ENCODE assay signal across 11 cellular contexts in genomic region chr5:139181835-139182452, GRCh38. TPM values are rescaled to one million over a fixed set of nuclear protein-coding genes. Genes with fewer than 3 reads are reported as not detected.
A peak's percentile ranks its signal among the peaks of the same experiment; 100 is the strongest.
DNase-seq lines count a peak whose midpoint lies in the region; ATAC-seq, FAIRE-seq and TF ChIP-seq lines count a peak whose summit lies in the region.
"Had no signal": no experiment of that assay in that cellular context is flagged by ENCODE, and none has a peak within 500 bp of the region (broad histone marks: within the 10 kb centered on the region; RNA-seq: fewer than 3 reads in every experiment).

No MANE protein-coding gene starts in this region.

- SMC1A ChIA-PET in GM12878 (lab: Charles Lee; ENCODE audit: uncharacterized antibody, unreplicated experiment) = interaction anchor here (0.6 to 1.0 kb wide), 5 partner anchors 10 to 69 kb away, joined by 3 to 4 read pairs (median 3); partner anchors contain the start of gene SIL1

- no peak for TF ChIP-seq EP300 in GM12878 (IDR thresholded peaks at IDR 0.05; ENCODE audit: borderline replicate concordance in 1 of 2, control insufficient read depth in 1 of 2, low read depth in 2 of 2, low read length in 2 of 2)
- no peak for TF ChIP-seq EP300 in tibial nerve (IDR thresholded peaks at IDR 0.05)

- H3K4me1 ChIP-seq in A673 (ENCODE audit: insufficient read depth, low read length, poor library complexity, severe bottlenecking) = peaks cover 58% of the 10 kb centered on the region
- H3K4me1 ChIP-seq in HEK293 (ENCODE audit: control insufficient read depth, insufficient read depth, low read length) = peaks cover 46% of the 10 kb centered on the region
- peaks cover 55% of the 10 kb centered on the region for H3K4me1 ChIP-seq in GM12878 (ENCODE audit: control insufficient read depth, insufficient read depth, low read length)
- H3K4me1 ChIP-seq in left lung = peaks cover 17 to 47% of the 10 kb centered on the region in 2 donors
- H3K4me1 ChIP-seq in tibial nerve = peaks cover 0 to 65% (median 44%) of the 10 kb centered on the region in 4 donors
- H3K4me1 ChIP-seq in SJCRH30 = no peaks in the 10 kb centered on the region

- no peaks in the 10 kb centered on the region for H3K36me3 ChIP-seq in A673 (ENCODE audit: insufficient read depth, low read length, poor library complexity, severe bottlenecking)
- H3K36me3 ChIP-seq in HEK293 (ENCODE audit: control insufficient read depth in 2 of 2, insufficient read depth in 1 of 2, low read length in 2 of 2) = no peaks in the 10 kb centered on the region
- H3K36me3 ChIP-seq in GM12878 (ENCODE audit: control insufficient read depth in 2 of 2, insufficient read depth in 2 of 2, low read length in 1 of 2) = no peaks in the 10 kb centered on the region; a peak in 1 of 4 replicates
- no peaks in the 10 kb centered on the region for H3K36me3 ChIP-seq in left lung
- H3K36me3 ChIP-seq in tibial nerve = peaks cover 0 to under 1% (median 0%) of the 10 kb centered on the region in 3 donors
- no peaks in the 10 kb centered on the region for H3K36me3 ChIP-seq in SJCRH30

- H3K27ac ChIP-seq in A673 (ENCODE audit: low read depth, low read length, poor library complexity, severe bottlenecking) (peak overlapping the region; percentile 62), HEK293 (ENCODE audit: extremely low read depth, low read depth, low read length) (peak overlapping the region; percentile 11; the same call in 1 of the 2 replicates), GM12878 (ENCODE audit: control insufficient read depth, insufficient read depth) (peak overlapping the region; percentile 65), left lung (peak overlapping the region in 1 of 2 donors; percentile 4), tibial nerve (peak overlapping the region in 1 of 4 donors; percentile 79), SJCRH30 (no peak overlapping the region)

- ATAC-seq in GM12878 = no peak
- ATAC-seq in left lung = peak; percentile 35
- ATAC-seq in HG03469 (IDR thresholded peaks at IDR 0.05; ENCODE audit: unreplicated experiment) = no peak

- TF ChIP-seq POLR2A in GM12878 (IDR thresholded peaks at IDR 0.05; ENCODE audit: low read depth, low read length) (no peak), tibial nerve (IDR thresholded peaks at IDR 0.05) (no peak)

- no TSS peak for BruUV-seq in A673 (replicated peaks; lab: Mats Ljungman, UMichigan)
- no TSS peak for BruUV-seq in GM12878 (replicated peaks; lab: Mats Ljungman, UMichigan)

- 0 out of 2 replicates have a peak overlapping the region, but pooled peaks have one; percentile 4 for H3K9ac ChIP-seq in GM12878 (ENCODE audit: control insufficient read depth, insufficient read depth, low read length)

- CTCF ChIA-PET in A673 (lab: Charles Lee) (no interaction called here), HEK293 (lab: Yijun Ruan, JAX) (no interaction called here), GM12878 (lab: Yijun Ruan, JAX) (interaction anchor here (0.7 to 1.3 kb wide), 3 partner anchors 12 to 69 kb away, joined by 3 to 5 read pairs (median 3); no protein-coding TSS in a partner anchor)

- FAIRE-seq in GM12878 (lab: Jason Lieb, UNC) = no peak

- DNase-seq in A673 (ENCODE audit: low spot score) (peak; percentile 41), GM12878 (ENCODE audit: low read depth, low spot score) (no peak), left lung (no peak), tibial nerve (ENCODE audit: low spot score in 2 of 2) (no peak), D341Med (ENCODE audit: low spot score) (no peak), SJCRH30 (no peak)
- DNase-seq: activated effector memory CD4-positive, alpha-beta T cell treated with Interleukin-2 at 50 U/mL for 16 hours; naive B cell; NCI-H2171 had no signal

- H3K79me2 ChIP-seq in GM12878 (ENCODE audit: control insufficient read depth, insufficient read depth, low read length) = peaks cover 39% of the 10 kb centered on the region

- H3K4me2 ChIP-seq in GM12878 (ENCODE audit: control insufficient read depth, insufficient read depth) = peak overlapping the region; percentile 42; the same call in 1 of the 2 replicates

- TF ChIP-seq CTCF in A673 (conservative IDR thresholded peaks at IDR 0.05; ENCODE audit: low read depth, low read length) (no peak), HEK293 (tag by site-specific recombination; IDR thresholded peaks at IDR 0.05) (no peak), GM12878 (IDR thresholded peaks at IDR 0.05 in 2 of 3, conservative IDR thresholded peaks at IDR 0.05 in 1 of 3; ENCODE audit: control insufficient read depth in 2 of 3, extremely low read depth in 1 of 3, insufficient read depth in 1 of 3, low read depth in 3 of 3, low read length in 3 of 3) (no peak), left lung (IDR thresholded peaks at IDR 0.05) (no peak), tibial nerve (IDR thresholded peaks at IDR 0.05) (no peak)

- H3K9me3 ChIP-seq in A673 (ENCODE audit: low read depth, low read length, poor library complexity, severe bottlenecking) (no peaks in the 10 kb centered on the region), HEK293 (ENCODE audit: control insufficient read depth, insufficient read depth, low read depth, low read length) (no peaks in the 10 kb centered on the region), GM12878 (replicated peaks; ENCODE audit: control insufficient read depth, insufficient read depth, low read length) (no peaks in the 10 kb centered on the region), left lung (no peaks in the 10 kb centered on the region), tibial nerve (no peaks in the 10 kb centered on the region), SJCRH30 (replicated peaks) (no peaks in the 10 kb centered on the region)

- RAD21 ChIA-PET in GM12878 (lab: Charles Lee; ENCODE audit: unreplicated experiment) = interaction anchor here (1.5 kb wide), 1 partner anchor 17 kb away, joined by 10 read pairs; the partner anchor contains the start of gene SIL1

- no peaks in the 10 kb centered on the region for H4K20me1 ChIP-seq in GM12878 (ENCODE audit: control insufficient read depth, insufficient read depth)

- H2AFZ ChIP-seq in GM12878 (ENCODE audit: control insufficient read depth, low read depth, low read length) = no peak overlapping the region

- intact Hi-C loops in A673 (cut with micrococcal nuclease; ENCODE audit: unreplicated experiment) = loop anchor here (1.0 kb wide), 1 partner anchor 80 kb away; no protein-coding TSS in a partner anchor
- intact Hi-C loops in GM12878 (cut with micrococcal nuclease; ENCODE audit: unreplicated experiment) = no loop called here
- intact Hi-C loops in left lung (cut with DNase I) = no loop called here

- POLR2A ChIA-PET in A673 (lab: Charles Lee; ENCODE audit: low non-redundant PET) = interaction anchor here (0.6 kb wide), 1 partner anchor 411 kb away, joined by 5 read pairs; no protein-coding TSS in a partner anchor
- POLR2A ChIA-PET in HEK293 (lab: Yijun Ruan, JAX) = no interaction called here
- POLR2A ChIA-PET in GM12878 (lab: Charles Lee) = interaction anchor here (0.5 to 1.6 kb wide), 3 partner anchors 11 to 131 kb away, joined by 5 to 6 read pairs (median 6); partner anchors contain the start of gene SIL1

- 70% methylated on average over 8 of the region's 8 CpGs for WGBS in GM12878 (ENCODE audit: insufficient coverage, insufficient replicate concordance, low lambda C conversion rate, missing lambda C conversion rate)
- 28 to 40% methylated on average over 8 of the region's 8 CpGs for WGBS in tibial nerve, 2 donors

- no peak overlapping the region for H3K4me3 ChIP-seq in A673 (ENCODE audit: low read depth, low read length, poor library complexity, severe bottlenecking)
- H3K4me3 ChIP-seq in HEK293 (ENCODE audit: low read depth, low read length) = no peak overlapping the region
- H3K4me3 ChIP-seq in GM12878 = no peak overlapping the region
- no peak overlapping the region for H3K4me3 ChIP-seq in left lung
- no peak overlapping the region for H3K4me3 ChIP-seq in tibial nerve
- no peak overlapping the region for H3K4me3 ChIP-seq in SJCRH30

- in situ Hi-C loops in GM12878 (cut with MboI) = no loop called here

- H3K27me3 ChIP-seq in A673 (replicated peaks; ENCODE audit: insufficient read depth, low read depth, low read length, poor library complexity) = no peaks in the 10 kb centered on the region
- H3K27me3 ChIP-seq in GM12878 (replicated peaks in 1 of 2; ENCODE audit: control insufficient read depth in 2 of 2, insufficient read depth in 2 of 2, low read length in 1 of 2) = no peaks in the 10 kb centered on the region
- H3K27me3 ChIP-seq in left lung = no peaks in the 10 kb centered on the region
- H3K27me3 ChIP-seq in tibial nerve = no peaks in the 10 kb centered on the region
- H3K27me3 ChIP-seq in SJCRH30 = no peaks in the 10 kb centered on the region

- TF ChIP-seq RAD21 in GM12878 (IDR thresholded peaks at IDR 0.05; ENCODE audit: insufficient read depth, low read depth, low read length) = no peak

TF ChIP-seq in HEK293, 187 proteins besides CTCF, POLR2A, EP300 and RAD21 (continues in another document):
- TF ChIP-seq ZNF211 (tag by site-specific recombination; IDR thresholded peaks at IDR 0.05; ENCODE audit: low read depth) = no peak
- no peak for TF ChIP-seq ZNF394 (tag by site-specific recombination; IDR thresholded peaks at IDR 0.05; ENCODE audit: borderline replicate concordance)
- TF ChIP-seq ZNF792 (tag by site-specific recombination; IDR thresholded peaks at IDR 0.05) = no peak

TF ChIP-seq in GM12878, 131 proteins besides CTCF, POLR2A, EP300 and RAD21:
- TF ChIP-seq RB1 (IDR thresholded peaks at IDR 0.05; ENCODE audit: borderline replicate concordance) (no peak), SMARCA5 (IDR thresholded peaks at IDR 0.05) (0 out of 2 replicates have a peak, but pooled peaks have one; percentile 17)

RNA-seq across cellular contexts. Expression of gene SIL1, which starts 16.2 kb away (rescaled TPM):
- total RNA-seq in A673 (2021) = 18.7 and 22.0 TPM in 2 replicates
- 58.0 and 62.8 TPM in 2 replicates for total RNA-seq in GM12878 (2013; cell fraction: nucleolus; rRNA removed)
- 36.2 and 41.2 TPM in 2 replicates for total RNA-seq in GM12878 (2014; rRNA removed)
- total RNA-seq in GM12878 (2014; rRNA removed; fragmentation: Illumina TruSeq; extraction: Trizol) = 23.9 and 25.7 TPM in 2 replicates
- total RNA-seq in GM12878 (2021) = 41.4 and 42.9 TPM in 2 replicates
- 30.8 TPM for polyA plus RNA-seq in GM12878 (2011; ENCODE audit: low read depth)
- 21.4 and 28.0 TPM in 2 replicates for polyA plus RNA-seq in GM12878 (2011; rRNA removed)
- 24.3 and 37.9 TPM in 2 replicates for polyA plus RNA-seq in GM12878 (2011; cell fraction: cytosol; rRNA removed)
- 17.2 and 18.8 TPM in 2 replicates for polyA plus RNA-seq in GM12878 (2011; cell fraction: nucleus; rRNA removed)
- polyA plus RNA-seq in GM12878 (2012) = 31.7 and 33.1 TPM in 2 replicates
- polyA plus RNA-seq in GM12878 (2014; fragmentation: Illumina TruSeq; extraction: Trizol) = 26.1 and 27.7 TPM in 2 replicates
- 1 to 10 TPM; 4.1 to 8.2 TPM for polyA plus RNA-seq in GM12878 (2014; fragmentation: Nextera tagmentation; extraction: Ambion mirVana)
- polyA plus RNA-seq in GM12878 (2014; rRNA removed) = 32.6 and 40.7 TPM in 2 replicates
- 10 to 100 TPM; 43.1 to 49.8 TPM for polyA plus RNA-seq in GM12878 (2016; fragmentation: Nextera tagmentation; extraction: Ambion mirVana)
- 21.7 and 33.2 TPM in 2 replicates for polyA minus RNA-seq in GM12878 (2011; rRNA and poly(A)+ RNA removed)
- polyA minus RNA-seq in GM12878 (2011; cell fraction: cytosol; rRNA and poly(A)+ RNA removed) = 10.8 and 15.6 TPM in 2 replicates
- polyA minus RNA-seq in GM12878 (2011; cell fraction: nucleus; rRNA and poly(A)+ RNA removed) = 10.2 and 17.8 TPM in 2 replicates
- 10 to 100 TPM; 67.9 to 71.7 TPM for total RNA-seq in left lung
- total RNA-seq in tibial nerve = 10 to 100 TPM; 41.4 to 63.1 (median 52.8) TPM
- 7.1 and 7.7 TPM in 2 replicates for total RNA-seq in SJCRH30 (2014; rRNA removed; shearing (Covaris generic))
